18 cellular contexts compared by ENCODE assay signal in genomic region chr7:98075801-98076200, GRCh38. TPM values are rescaled to one million over a fixed set of nuclear protein-coding genes. Genes with fewer than 3 reads are reported as not detected.
DNase-seq lines count a peak whose midpoint lies in the region; ATAC-seq lines count a peak whose summit lies in the region.
"Had no signal": no experiment of that assay in that cellular context is flagged by ENCODE, and none has a peak within 500 bp of the region (broad histone marks: within the 10 kb centered on the region; RNA-seq: fewer than 3 reads in every experiment).

No MANE protein-coding gene starts in this region.

- H3K36me3 Mint-ChIP-seq in activated naive CD8-positive, alpha-beta T cell treated with anti-CD3 and anti-CD28 coated beads for 36 hours, result no peaks in the 10 kb centered on the region
- peaks cover 0 to 3% (median 0%) of the 10 kb centered on the region in 3 donors for H3K36me3 Mint-ChIP-seq in naive thymus-derived CD8-positive, alpha-beta T cell
- H3K36me3 Mint-ChIP-seq: CD4-positive, CD25-positive, alpha-beta regulatory T cell; CD8-positive, alpha-beta T cell had no signal

- no peaks in the 10 kb centered on the region for H3K9me3 Mint-ChIP-seq in activated naive CD8-positive, alpha-beta T cell treated with anti-CD3 and anti-CD28 coated beads for 36 hours
- peaks cover 0 to 10% (median 3%) of the 10 kb centered on the region in 9 donors for H3K9me3 Mint-ChIP-seq in naive thymus-derived CD8-positive, alpha-beta T cell

- no peak overlapping the region for H3K27ac Mint-ChIP-seq in activated naive CD8-positive, alpha-beta T cell treated with anti-CD3 and anti-CD28 coated beads for 36 hours
- H3K27ac Mint-ChIP-seq in naive thymus-derived CD8-positive, alpha-beta T cell, result no peak overlapping the region
- H3K27ac Mint-ChIP-seq: B cell; CD4-positive, CD25-positive, alpha-beta regulatory T cell; CD8-positive, alpha-beta T cell; GM23338; H9 had no signal

- H3K4me1 Mint-ChIP-seq in activated naive CD8-positive, alpha-beta T cell treated with anti-CD3 and anti-CD28 coated beads for 36 hours, result no peaks in the 10 kb centered on the region
- H3K4me1 Mint-ChIP-seq in naive thymus-derived CD8-positive, alpha-beta T cell, result no peaks in the 10 kb centered on the region
- H3K4me1 Mint-ChIP-seq: B cell; CD4-positive, CD25-positive, alpha-beta regulatory T cell had no signal

- intact Hi-C loops in posterior vena cava (cut with DNase I), result no loop called here

- peaks cover 12% of the 10 kb centered on the region for H3K27me3 Mint-ChIP-seq in activated naive CD8-positive, alpha-beta T cell treated with anti-CD3 and anti-CD28 coated beads for 36 hours
- H3K27me3 Mint-ChIP-seq in naive thymus-derived CD8-positive, alpha-beta T cell, result peaks cover 0 to 11% (median 4%) of the 10 kb centered on the region in 5 donors

- DNase-seq in DMS 273 (lab: John Stamatoyannopoulos, UW; ENCODE audit: unreplicated experiment) (peak; percentile 62), NCI-H2171 treated with DMSO at 0.1 percent for 48 hours (lab: John Stamatoyannopoulos, UW) (peak; percentile 67), mesenteric fat pad (ENCODE audit: low spot score) (peak; percentile 20), posterior vena cava (ENCODE audit: low spot score) (peak; percentile 1), cerebellar nuclear complex (lab: John Stamatoyannopoulos, UW) (no peak)
- no peak for DNase-seq in activated naive CD8-positive, alpha-beta T cell treated with anti-CD3 and anti-CD28 coated beads for 36 hours
- DNase-seq in naive thymus-derived CD8-positive, alpha-beta T cell, result no peak
- DNase-seq: CD4-positive, CD25-positive, alpha-beta regulatory T cell; CD8-positive, alpha-beta T cell; DMS79; EL; GDM1; H9 had no signal

- POLR2A ChIA-PET in naive thymus-derived CD8-positive, alpha-beta T cell (lab: Charles Lee), result no interaction called here

- no peak for ATAC-seq in HG03469 (IDR thresholded peaks at IDR 0.05; ENCODE audit: unreplicated experiment)
- no peak for ATAC-seq in naive thymus-derived CD8-positive, alpha-beta T cell
- ATAC-seq: CD8-positive, alpha-beta T cell; GM12878; GM23338; HCT116 had no signal

- H3K4me3 Mint-ChIP-seq in activated naive CD8-positive, alpha-beta T cell treated with anti-CD3 and anti-CD28 coated beads for 36 hours, result no peak overlapping the region
- no peak overlapping the region for H3K4me3 Mint-ChIP-seq in naive thymus-derived CD8-positive, alpha-beta T cell
- H3K4me3 Mint-ChIP-seq: B cell; CD4-positive, CD25-positive, alpha-beta regulatory T cell; CD8-positive, alpha-beta T cell; GM23338; H9 had no signal

RNA-seq across cellular contexts. Expression of gene LMTK2, which starts 30.9 kb away (rescaled TPM):
- total RNA-seq in mesenteric fat pad (10.2 TPM), posterior vena cava (10 to 100 TPM; 13.0 to 17.9 TPM)
- 10 to 100 TPM; 11.2 to 13.0 TPM for total RNA-seq in activated naive CD8-positive, alpha-beta T cell treated with anti-CD3 and anti-CD28 coated beads for 36 hours
- total RNA-seq in naive thymus-derived CD8-positive, alpha-beta T cell, result 10 to 100 TPM; 23.4 to 27.9 TPM
- polyA plus RNA-seq in naive thymus-derived CD8-positive, alpha-beta T cell, result 1 to 10 TPM; 1.8 to 4.9 (median 3.1) TPM

Comparison
In these comparisons a context has a peak if more than half of its experiments do, and no peak if none do; other contexts are left out.
1. DNase-seq: peak in DMS 273 (single experiment), NCI-H2171 treated with DMSO at 0.1 percent for 48 hours (single experiment), mesenteric fat pad (single experiment) and posterior vena cava (single experiment); none in activated naive CD8-positive, alpha-beta T cell treated with anti-CD3 and anti-CD28 coated beads for 36 hours (single experiment), cerebellar nuclear complex (0 of 2) and naive thymus-derived CD8-positive, alpha-beta T cell (0 of 10).